In genomic region chr1:193909406-193909805, GRCh38 we compare ENCODE assay signal across 21 cellular contexts.
"Had no signal": no experiment of that assay in that cellular context is flagged by ENCODE, and none has a peak within 500 bp of the region (broad histone marks: within the 10 kb centered on the region; RNA-seq: fewer than 3 reads in every experiment).

No MANE protein-coding gene starts in this region.

- H3K27ac ChIP-seq: pancreas, right lobe of liver, thoracic aorta, tibial nerve, upper lobe of left lung, uterus had no signal

- H3K4me3 ChIP-seq: lung, pancreas, right lobe of liver, thoracic aorta, tibial nerve, upper lobe of left lung, uterus had no signal

- H3K36me3 ChIP-seq: pancreas, right lobe of liver, thoracic aorta, tibial nerve, upper lobe of left lung, uterus had no signal

- H3K4me1 ChIP-seq: pancreas, tibial nerve, upper lobe of left lung, uterus had no signal

- H3K27me3 ChIP-seq: pancreas, right lobe of liver, tibial nerve, upper lobe of left lung, uterus had no signal

- DNase-seq: cortex of kidney; effector memory CD8-positive, alpha-beta T cell; head of caudate nucleus; natural killer cell; occipital lobe; pancreas; retina; right lobe of liver; small intestine; stimulated activated CD4-positive, alpha-beta T cell treated with anti-CD3 and anti-CD28 coated beads, Interleukin-15, amount 100 ng/mL, for 24 hours; stimulated activated CD4-positive, alpha-beta T cell treated with anti-CD3 and anti-CD28 coated beads, Interleukin-2, amount 100 ng/mL, for 48 hours; stimulated activated naive B cell treated with anti-CD40 and anti-IgM and Interleukin-4, amounts not matched to agents 10 μg/mL and 1 μg/mL and 100 μg/mL, for 72 hours; upper lobe of left lung; uterus had no signal

- H3K9me3 ChIP-seq: pancreas, right lobe of liver, thoracic aorta, tibial nerve, upper lobe of left lung, uterus had no signal

- FAIRE-seq: endometrium, frontal cortex, keratinocyte, pancreas, small intestine had no signal

- ATAC-seq: effector memory CD8-positive, alpha-beta T cell; left lobe of liver; natural killer cell; pancreas; stimulated activated naive B cell treated with anti-CD40 and anti-IgM and Interleukin-4, amounts not matched to agents 10 μg/mL and 1 μg/mL and 100 μg/mL, for 72 hours had no signal
